Comparison of ENCODE assay signal across 9 cellular contexts in the genomic region with DNA sequence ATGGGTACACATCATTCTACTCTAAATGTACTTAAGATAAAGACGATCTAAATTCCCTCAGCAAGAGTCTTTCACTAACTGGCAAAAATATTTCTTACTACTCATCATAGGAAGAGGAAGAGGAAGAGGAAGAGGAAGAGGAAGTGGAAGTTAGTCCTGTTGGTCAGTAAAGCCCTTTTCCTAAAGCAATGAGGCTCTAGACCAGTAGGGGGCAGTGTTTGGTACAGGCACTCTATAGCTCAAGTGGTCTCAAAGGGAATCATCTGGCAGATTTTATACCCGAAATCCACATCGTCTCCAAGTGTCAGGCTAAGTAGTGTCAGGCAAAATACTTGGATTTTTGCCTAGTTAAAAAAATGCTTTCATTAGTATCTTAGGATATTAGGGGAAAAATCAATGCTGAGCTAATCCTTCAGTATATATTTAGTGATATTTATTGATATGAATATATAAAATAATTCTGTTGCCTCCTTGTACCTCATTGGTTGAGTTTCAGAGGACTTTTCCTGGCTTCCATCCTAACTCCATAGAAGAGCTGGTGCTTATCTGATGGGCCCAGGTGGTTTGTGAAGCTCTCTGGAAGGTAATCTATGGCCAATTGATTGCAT. TPM values are rescaled to one million over a fixed set of nuclear protein-coding genes. Genes with fewer than 3 reads are reported as not detected.
DNase-seq lines count a peak whose midpoint lies in the region; ATAC-seq and TF ChIP-seq lines count a peak whose summit lies in the region.
"Had no signal": no experiment of that assay in that cellular context is flagged by ENCODE, and none has a peak within 500 bp of the region (broad histone marks: within the 10 kb centered on the region; RNA-seq: fewer than 3 reads in every experiment).

No MANE protein-coding gene starts in this region.

- H3K27me3 ChIP-seq in A673 (replicated peaks; ENCODE audit: insufficient read depth, low read depth, low read length, poor library complexity) (no peaks in the 10 kb centered on the region), OCI-LY1 (ENCODE audit: insufficient read depth, low read length) (no peaks in the 10 kb centered on the region), psoas muscle (ENCODE audit: insufficient read depth in 3 of 3, low read length in 2 of 3) (no peaks in the 10 kb centered on the region)

- POLR2A ChIA-PET in A673 (lab: Charles Lee; ENCODE audit: low non-redundant PET) = no interaction called here

- no TSS peak for BruUV-seq in A673 (replicated peaks; lab: Mats Ljungman, UMichigan)

- WGBS in psoas muscle, 3 donors = 48 to 69% (median 55%) methylated on average over 3 of the region's 3 CpGs

- no peaks in the 10 kb centered on the region for H4K20me1 ChIP-seq in OCI-LY1 (ENCODE audit: insufficient read depth, low read length)

- H3K4me3 ChIP-seq in A673 (ENCODE audit: low read depth, low read length, poor library complexity, severe bottlenecking) = no peak overlapping the region
- H3K4me3 ChIP-seq in GM12875 (ENCODE audit: low read depth, low read length) = no peak overlapping the region
- H3K4me3 ChIP-seq in OCI-LY1 (ENCODE audit: low read depth, low read length, poor library complexity, severe bottlenecking) = no peak overlapping the region
- H3K4me3 ChIP-seq in psoas muscle = no peak overlapping the region
- H3K4me3 ChIP-seq: HAP-1 had no signal

- TF ChIP-seq CTCF in A673 (conservative IDR thresholded peaks at IDR 0.05; ENCODE audit: low read depth, low read length) (peak; percentile 97), GM12875 (IDR thresholded peaks at IDR 0.05; ENCODE audit: borderline replicate concordance, insufficient read depth, low read depth, low read length) (peak; percentile 78), OCI-LY1 (IDR thresholded peaks at IDR 0.05; ENCODE audit: low read length) (peak; percentile 52), psoas muscle (IDR thresholded peaks at IDR 0.05) (peak; percentile 52)

- CTCF ChIA-PET in A673 (lab: Charles Lee) = interaction anchor here (0.6 to 1.8 kb wide), 5 partner anchors 13 to 470 kb away, joined by 3 to 20 read pairs (median 4); no protein-coding TSS in a partner anchor

- no peak overlapping the region for H3K27ac ChIP-seq in A673 (ENCODE audit: low read depth, low read length, poor library complexity, severe bottlenecking)
- no peak overlapping the region for H3K27ac ChIP-seq in OCI-LY1 (ENCODE audit: low read depth, low read length, poor library complexity, severe bottlenecking)
- peak overlapping the region; percentile 84 for H3K27ac ChIP-seq in psoas muscle

- H2AFZ ChIP-seq in OCI-LY1 (ENCODE audit: low read length) = no peak overlapping the region

- H3K79me2 ChIP-seq in OCI-LY1 (ENCODE audit: insufficient read depth, low read length) = no peaks in the 10 kb centered on the region

- DNase-seq in A673 (ENCODE audit: low spot score) (peak; percentile 87), fibroblast of gingiva (ENCODE audit: low read depth) (peak; percentile 46), psoas muscle (no peak)
- DNase-seq in activated T-cell treated with anti-CD3 and anti-CD28 coated beads, Interleukin-2, amount 50 U/mL, for 4 hours = no peak

- H3K36me3 Mint-ChIP-seq in activated T-cell treated with anti-CD3 and anti-CD28 coated beads, Interleukin-2, amount 50 U/mL, for 4 hours (ENCODE audit: insufficient read depth) = no peaks in the 10 kb centered on the region

- no peaks in the 10 kb centered on the region for H3K36me3 ChIP-seq in A673 (ENCODE audit: insufficient read depth, low read length, poor library complexity, severe bottlenecking)
- H3K36me3 ChIP-seq in OCI-LY1 (ENCODE audit: insufficient read depth, low read length) = no peaks in the 10 kb centered on the region
- H3K36me3 ChIP-seq in psoas muscle (ENCODE audit: insufficient read depth in 1 of 2, low read depth in 1 of 2) = no peaks in the 10 kb centered on the region
- H3K36me3 ChIP-seq: HAP-1 had no signal

- no peaks in the 10 kb centered on the region for H3K4me1 Mint-ChIP-seq in activated T-cell treated with anti-CD3 and anti-CD28 coated beads, Interleukin-2, amount 50 U/mL, for 4 hours (ENCODE audit: low read depth)

- no peak overlapping the region for H3K4me3 Mint-ChIP-seq in activated T-cell treated with anti-CD3 and anti-CD28 coated beads, Interleukin-2, amount 50 U/mL, for 4 hours

- intact Hi-C loops in A673 (cut with micrococcal nuclease; ENCODE audit: unreplicated experiment) = loop anchor here (1.0 to 5.0 kb wide), 2 partner anchors 49 to 95 kb away; no protein-coding TSS in a partner anchor
- intact Hi-C loops in psoas muscle (cut with DNase I) = loop anchor here (5.0 to 10.0 kb wide), 3 partner anchors 44 to 399 kb away; no protein-coding TSS in a partner anchor

- ATAC-seq in psoas muscle (peak; percentile 35 to 51 (median 50)), HG03025 (IDR thresholded peaks at IDR 0.05; ENCODE audit: low FRiP score, unreplicated experiment) (no peak), GM19463 (IDR thresholded peaks at IDR 0.05; ENCODE audit: unreplicated experiment) (no peak)
- ATAC-seq in activated T-cell treated with anti-CD3 and anti-CD28 coated beads, Interleukin-2, amount 50 U/mL, for 4 hours = no peak

- no peak overlapping the region for H3K4me2 ChIP-seq in OCI-LY1 (ENCODE audit: low read length)

- no peaks in the 10 kb centered on the region for H3K9me3 Mint-ChIP-seq in activated T-cell treated with anti-CD3 and anti-CD28 coated beads, Interleukin-2, amount 50 U/mL, for 4 hours

- H3K9me3 ChIP-seq in A673 (ENCODE audit: low read depth, low read length, poor library complexity, severe bottlenecking) = no peaks in the 10 kb centered on the region
- no peaks in the 10 kb centered on the region for H3K9me3 ChIP-seq in OCI-LY1 (ENCODE audit: low read length)
- no peaks in the 10 kb centered on the region for H3K9me3 ChIP-seq in psoas muscle
- H3K9me3 ChIP-seq: HAP-1 had no signal

- H3K27me3 Mint-ChIP-seq in activated T-cell treated with anti-CD3 and anti-CD28 coated beads, Interleukin-2, amount 50 U/mL, for 4 hours (ENCODE audit: low read depth) = peaks cover 18% of the 10 kb centered on the region

- H3K9me2 ChIP-seq in OCI-LY1 (ENCODE audit: low read depth, low read length) = no peaks in the 10 kb centered on the region

- H3F3A ChIP-seq in OCI-LY1 (ENCODE audit: insufficient read depth, low read length) = no peaks in the 10 kb centered on the region

- H3K4me1 ChIP-seq in A673 (ENCODE audit: insufficient read depth, low read length, poor library complexity, severe bottlenecking) = peaks cover 32% of the 10 kb centered on the region
- no peaks in the 10 kb centered on the region for H3K4me1 ChIP-seq in OCI-LY1 (ENCODE audit: insufficient read depth, low read length, severe bottlenecking)
- peaks cover 6% of the 10 kb centered on the region for H3K4me1 ChIP-seq in psoas muscle
- H3K4me1 ChIP-seq: HAP-1 had no signal

- H3K9ac ChIP-seq in OCI-LY1 (ENCODE audit: low read length) = no peak overlapping the region

RNA-seq across cellular contexts. Expression of gene BLID, which starts 7.7 kb away (rescaled TPM):
- total RNA-seq in A673 (2021) (0.82 and 2.2 TPM in 2 replicates), psoas muscle (under 1 TPM in 1 of 4 donors, not detected in 3; 0.45 TPM)
- under 1 TPM in 1 of 3 donors, not detected in 2; 0.04 TPM for polyA plus RNA-seq in psoas muscle
- not detected for total RNA-seq in activated T-cell treated with anti-CD3 and anti-CD28 coated beads, Interleukin-2, amount 50 U/mL, for 4 hours

Comparison
In these comparisons a context has a peak if more than half of its experiments do, and no peak if none do; other contexts are left out.
1. DNase-seq: peak in A673 (single experiment) and fibroblast of gingiva (single experiment); none in psoas muscle (0 of 2) and activated T-cell treated with anti-CD3 and anti-CD28 coated beads, Interleukin-2, amount 50 U/mL, for 4 hours (single experiment).
2. ATAC-seq: peak in psoas muscle (4 of 4); none in HG03025 (single experiment), activated T-cell treated with anti-CD3 and anti-CD28 coated beads, Interleukin-2, amount 50 U/mL, for 4 hours (0 of 2) and GM19463 (single experiment).
3. Peak in every context shown above with its lines, with median percentiles within 50 percentile points of each other: CTCF ChIP-seq.